In the genomic region with DNA sequence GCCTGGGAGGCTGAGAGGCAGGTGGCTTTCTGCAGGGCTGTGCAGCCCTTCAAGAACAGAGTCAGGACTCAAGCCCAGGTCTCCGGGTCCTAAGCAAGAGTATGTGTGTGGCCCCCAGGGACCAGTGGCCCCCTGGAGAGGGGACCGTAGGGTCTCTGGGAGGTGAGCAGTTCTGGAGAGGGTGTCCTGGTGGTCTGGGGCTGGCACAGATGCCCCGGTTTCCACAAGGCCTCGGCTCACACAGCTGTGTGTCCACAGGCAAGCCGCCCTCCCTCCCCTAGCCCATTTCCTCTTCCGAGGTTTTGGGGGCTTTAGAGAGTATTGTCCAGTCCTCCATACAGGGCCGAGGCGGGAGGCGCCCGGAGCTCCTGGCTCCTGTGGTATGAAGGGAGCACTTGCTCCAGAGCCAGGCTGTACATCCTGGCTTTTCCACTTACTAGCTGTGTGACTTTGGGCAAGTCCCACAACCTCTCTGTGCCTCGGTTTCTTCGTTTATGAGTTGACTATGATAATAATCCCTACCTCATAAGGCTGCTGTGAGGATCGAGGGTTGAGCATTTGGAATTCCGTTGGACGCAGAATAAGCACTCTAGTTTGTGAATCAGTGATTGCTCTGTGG, we compare ENCODE assay signal across 20 cellular contexts. TPM values are rescaled to one million over a fixed set of nuclear protein-coding genes. Genes with fewer than 3 reads are reported as not detected.
A peak's percentile ranks its signal among the peaks of the same experiment; 100 is the strongest.
DNase-seq lines count a peak whose midpoint lies in the region; ATAC-seq, FAIRE-seq and TF ChIP-seq lines count a peak whose summit lies in the region.
"Had no signal": no experiment of that assay in that cellular context is flagged by ENCODE, and none has a peak within 500 bp of the region (broad histone marks: within the 10 kb centered on the region; RNA-seq: fewer than 3 reads in every experiment).

No MANE protein-coding gene starts in this region.

- TF ChIP-seq POLR2A in A549 (IDR thresholded peaks at IDR 0.05; ENCODE audit: low read length) (no peak), IMR-90 (IDR thresholded peaks at IDR 0.05; ENCODE audit: low read depth, low read length) (no peak)

- no peak overlapping the region for H3K4me3 Mint-ChIP-seq in Calu3 (ENCODE audit: low read depth, unreplicated experiment)
- H3K4me3 Mint-ChIP-seq: CD8-positive, alpha-beta T cell; IgD-negative memory B cell had no signal

- H3K4me1 ChIP-seq in A549 (peaks cover 16% of the 10 kb centered on the region), IMR-90 (ENCODE audit: control insufficient read depth, insufficient read depth, low read length) (peaks cover 6% of the 10 kb centered on the region), tibial artery (peaks cover 0 to 24% (median 16%) of the 10 kb centered on the region in 4 donors)
- H3K4me1 ChIP-seq in BLaER1 treated with 17β-estradiol and CSF1 and Interleukin-3, amounts not matched to agents 10 nM and 100 nM = peaks cover 18 to 51% (median 41%) of the 10 kb centered on the region in 10 experiments

- H3K4ac ChIP-seq in IMR-90 (ENCODE audit: low read depth, low read length) = no peak overlapping the region

- peaks cover 0 to 12% (median 7%) of the 10 kb centered on the region in 11 experiments; a peak in 13 of 22 replicates for H4K20me1 ChIP-seq in BLaER1 treated with 17β-estradiol and CSF1 and Interleukin-3, amounts not matched to agents 10 nM and 100 nM
- H4K20me1 ChIP-seq in IMR-90 (ENCODE audit: insufficient read depth, low read length) = peaks cover 4% of the 10 kb centered on the region; the same call in 1 of the 2 replicates

- BruUV-seq in IMR-90 (replicated peaks; lab: Mats Ljungman, UMichigan) (no TSS peak), Calu3 (replicated peaks; lab: Mats Ljungman, UMichigan) (no TSS peak)

- POLR2A ChIA-PET in A549 (lab: Yijun Ruan, JAX) (no interaction called here), IMR-90 (lab: Charles Lee; ENCODE audit: unreplicated experiment) (no interaction called here)

- no peak overlapping the region for H3K23ac ChIP-seq in IMR-90 (ENCODE audit: low read depth, low read length)

- H2BK5ac ChIP-seq in IMR-90 (ENCODE audit: low read depth, low read length, poor library complexity, severe bottlenecking) = no peak overlapping the region

- peaks cover 14% of the 10 kb centered on the region for H3K4me1 Mint-ChIP-seq in Calu3 (ENCODE audit: low read depth, unreplicated experiment)

- no peak for DNase-seq in A549 (ENCODE audit: low read depth in 1 of 2, low spot score in 1 of 2)
- DNase-seq in IMR-90 = no peak
- peak; percentile 1 for DNase-seq in medulla oblongata (ENCODE audit: extremely low spot score)
- DNase-seq in Calu3 = no peak
- DNase-seq in tibial artery = no peak
- DNase-seq: AML-193; CD8-positive, alpha-beta T cell; GOT3; Kasumi-1; KG1 had no signal

- H3K56ac ChIP-seq in IMR-90 (ENCODE audit: extremely low read depth, insufficient read depth, low read length) = no peak overlapping the region

- peaks cover 24% of the 10 kb centered on the region for H3K36me3 Mint-ChIP-seq in Calu3 (ENCODE audit: insufficient read depth, unreplicated experiment)
- H3K36me3 Mint-ChIP-seq: IgD-negative memory B cell had no signal

- peak overlapping the region; percentile 12 for H2AK9ac ChIP-seq in IMR-90 (replicated peaks; ENCODE audit: low read depth, low read length, poor library complexity)

- H3K79me1 ChIP-seq in IMR-90 (ENCODE audit: low read depth in 1 of 2, low read length in 2 of 2) = peaks cover 12 to 16% of the 10 kb centered on the region in 2 experiments

- FAIRE-seq in A549 (lab: Jason Lieb, UNC) = no peak
- FAIRE-seq: A204.1, G401.6, GM12891, GM18507 had no signal

- TF ChIP-seq RAD21 in A549 (conservative IDR thresholded peaks at IDR 0.05 in 1 of 2, IDR thresholded peaks at IDR 0.05 in 1 of 2) = no peak
- TF ChIP-seq RAD21 in IMR-90 (IDR thresholded peaks at IDR 0.05; ENCODE audit: low read length) = no peak

- H3K14ac ChIP-seq in IMR-90 (replicated peaks; ENCODE audit: low read depth, low read length) = no peak overlapping the region

- H2BK15ac ChIP-seq in IMR-90 (ENCODE audit: low read depth, low read length) = no peak overlapping the region

- intact Hi-C loops in IMR-90 (cut with micrococcal nuclease) (loop anchor here (2.0 to 10.0 kb wide), 2 partner anchors 639 to 813 kb away; a partner anchor contains a TSS), Calu3 (cut with micrococcal nuclease; ENCODE audit: unreplicated experiment) (loop anchor here (5.0 kb wide), 1 partner anchor 501 kb away; no protein-coding TSS in a partner anchor), tibial artery (cut with DNase I; ENCODE audit: low total_unique reads) (loop anchor here (5.0 to 10.0 kb wide), 2 partner anchors 491 to 809 kb away; a partner anchor contains a TSS)

- H3K9me3 Mint-ChIP-seq in Calu3 (ENCODE audit: low read depth, unreplicated experiment) = no peaks in the 10 kb centered on the region
- H3K9me3 Mint-ChIP-seq: CD8-positive, alpha-beta T cell had no signal

- H3K27me3 Mint-ChIP-seq in Calu3 (ENCODE audit: unreplicated experiment) = peaks cover 16% of the 10 kb centered on the region

- 52% methylated on average over 9 of the region's 15 CpGs for WGBS in A549 (ENCODE audit: missing lambda C conversion rate)
- 83% methylated on average over 2 of the region's 15 CpGs; no CpG with 5 or more reads in 1 of the 2 experiments for WGBS in IMR-90 (ENCODE audit: extremely low coverage in 2 of 2, insufficient read length in 1 of 2), 2 experiments

- TF ChIP-seq CTCF in A549 (IDR thresholded peaks at IDR 0.05) = no peak
- TF ChIP-seq CTCF in IMR-90 (conservative IDR thresholded peaks at IDR 0.05; ENCODE audit: low read depth, low read length) = no peak
- TF ChIP-seq CTCF in Calu3 (IDR thresholded peaks at IDR 0.05; ENCODE audit: unreplicated experiment) = no peak
- no peak for TF ChIP-seq CTCF in tibial artery (IDR thresholded peaks at IDR 0.05)

- H3K9me3 ChIP-seq in A549 (no peaks in the 10 kb centered on the region), IMR-90 (ENCODE audit: control insufficient read depth, insufficient read depth, low read length) (no peaks in the 10 kb centered on the region), tibial artery (no peaks in the 10 kb centered on the region)
- no peaks in the 10 kb centered on the region for H3K9me3 ChIP-seq in BLaER1 treated with 17β-estradiol and CSF1 and Interleukin-3, amounts not matched to agents 10 nM and 100 nM (replicated peaks in 1 of 11)
- H3K9me3 ChIP-seq: HAP-1 had no signal

- H3K4me2 ChIP-seq in A549 (no peak overlapping the region), IMR-90 (ENCODE audit: low read depth, low read length) (no peak overlapping the region)
- H3K4me2 ChIP-seq in BLaER1 treated with 17β-estradiol and CSF1 and Interleukin-3, amounts not matched to agents 10 nM and 100 nM = peak overlapping the region in 8 of 11 experiments; percentile 42 to 99 (median 66); a peak in 10 of 22 replicates

- no peak overlapping the region for H2BK120ac ChIP-seq in IMR-90 (ENCODE audit: low read depth, low read length)

- peaks cover 0 to 8% (median 6%) of the 10 kb centered on the region in 11 experiments; a peak in 9 of 22 replicates for H3K36me3 ChIP-seq in BLaER1 treated with 17β-estradiol and CSF1 and Interleukin-3, amounts not matched to agents 10 nM and 100 nM
- H3K36me3 ChIP-seq in IMR-90 (ENCODE audit: control insufficient read depth, insufficient read depth, low read length) = peaks cover 2% of the 10 kb centered on the region; the same call in 1 of the 2 replicates
- H3K36me3 ChIP-seq in tibial artery = peaks cover 0 to 3% (median 0%) of the 10 kb centered on the region in 3 donors

- H3K4me3 ChIP-seq in A549 (no peak overlapping the region), IMR-90 (ENCODE audit: insufficient read depth, low read depth, low read length) (no peak overlapping the region), tibial artery (no peak overlapping the region)
- H3K4me3 ChIP-seq in BLaER1 treated with 17β-estradiol and CSF1 and Interleukin-3, amounts not matched to agents 10 nM and 100 nM = no peak overlapping the region
- H3K4me3 ChIP-seq: HAP-1 had no signal

- dilution Hi-C loops in IMR-90 (cut with HindIII; ENCODE audit: low sequenced_read_pairs, unreplicated experiment) = no loop called here

- peak overlapping the region; percentile 8 for H2AFZ ChIP-seq in IMR-90 (replicated peaks; ENCODE audit: low read length, poor library complexity)

- CTCF ChIA-PET in A549 (lab: Yijun Ruan, JAX) = interaction anchor here (1.1 to 37.2 kb wide), 13 partner anchors 8 to 812 kb away, joined by 3 to 899 read pairs (median 7); no protein-coding TSS in a partner anchor
- CTCF ChIA-PET in IMR-90 (lab: Yijun Ruan, JAX) = interaction anchor here (1.6 to 4.0 kb wide), 2 partner anchors 486 to 488 kb away, joined by 3 to 29 read pairs; no protein-coding TSS in a partner anchor
- CTCF ChIA-PET in Calu3 (lab: Charles Lee) = interaction anchor here (1.2 to 2.1 kb wide), 3 partner anchors 136 to 489 kb away, joined by 3 to 8 read pairs (median 3); a partner anchor contains a TSS

- H2BK20ac ChIP-seq in IMR-90 (ENCODE audit: low read depth, low read length) = no peak overlapping the region

- in situ Hi-C loops in IMR-90 (cut with MboI; ENCODE audit: low sequenced_read_pairs) = loop anchor here (5.0 to 10.0 kb wide), 3 partner anchors 491 to 809 kb away; a partner anchor contains a TSS

- ATAC-seq in A549 (no peak), IMR-90 (ENCODE audit: low read depth) (no peak), GM19455 (IDR thresholded peaks at IDR 0.05; ENCODE audit: unreplicated experiment) (no peak)
- ATAC-seq: CD8-positive, alpha-beta T cell had no signal

- peak overlapping the region in 1 of 11 experiments; percentile 36; a peak in 1 of 22 replicates for H3K9ac ChIP-seq in BLaER1 treated with 17β-estradiol and CSF1 and Interleukin-3, amounts not matched to agents 10 nM and 100 nM
- no peak overlapping the region for H3K9ac ChIP-seq in IMR-90 (ENCODE audit: low read depth, low read length)

- H4K91ac ChIP-seq in IMR-90 (ENCODE audit: insufficient read depth, low read depth, low read length) = no peak overlapping the region

- H2AK5ac ChIP-seq in IMR-90 (ENCODE audit: low read depth, low read length) = 0 out of 2 replicates have a peak overlapping the region, but pooled peaks have one; percentile 3

- no peak overlapping the region for H3K27ac Mint-ChIP-seq in Calu3 (ENCODE audit: unreplicated experiment)
- H3K27ac Mint-ChIP-seq: CD8-positive, alpha-beta T cell; IgD-negative memory B cell had no signal

- H3K27ac ChIP-seq in A549 (no peak overlapping the region), IMR-90 (ENCODE audit: insufficient read depth, low read length) (no peak overlapping the region), tibial artery (no peak overlapping the region)
- no peak overlapping the region; a peak in 1 of 22 replicates for H3K27ac ChIP-seq in BLaER1 treated with 17β-estradiol and CSF1 and Interleukin-3, amounts not matched to agents 10 nM and 100 nM
- H3K27ac ChIP-seq: HL-60 had no signal

- no peak overlapping the region for H4K8ac ChIP-seq in IMR-90 (ENCODE audit: low read depth in 2 of 2, low read length in 2 of 2)

- H3K18ac ChIP-seq in IMR-90 (ENCODE audit: low read depth, low read length) = no peak overlapping the region

- no peaks in the 10 kb centered on the region for H3K9me1 ChIP-seq in IMR-90 (ENCODE audit: insufficient read depth, low read length)

- no peak for TF ChIP-seq EP300 in A549 (IDR thresholded peaks at IDR 0.05)

- no peak overlapping the region for H4K5ac ChIP-seq in IMR-90 (ENCODE audit: low read depth, low read length)

- H3K27me3 ChIP-seq in BLaER1 treated with 17β-estradiol and CSF1 and Interleukin-3, amounts not matched to agents 10 nM and 100 nM = no peaks in the 10 kb centered on the region
- peaks cover 15% of the 10 kb centered on the region for H3K27me3 ChIP-seq in IMR-90 (ENCODE audit: control insufficient read depth, insufficient read depth, low read length)
- peaks cover 0 to 3% of the 10 kb centered on the region in 2 donors for H3K27me3 ChIP-seq in tibial artery

RNA-seq across cellular contexts. Expression of a gene that starts 3.4 kb away (rescaled TPM):
- polyA plus RNA-seq in A549 (2011; rRNA removed) = 47.9 and 51.1 TPM in 2 replicates
- polyA plus RNA-seq in A549 (2012; cell fraction: cytosol; rRNA removed) = 148 and 162 TPM in 2 replicates
- polyA plus RNA-seq in A549 (2012; cell fraction: nucleus; rRNA removed) = 77.0 and 84.9 TPM in 2 replicates
- polyA plus RNA-seq in A549 (2017; fragmentation: RNase III; extraction: RNeasy Plus Mini Kit Qiagen cat#74134 plus additional on column Dnase treatment) = 71.8 to 74.0 TPM (median 72.0 TPM) in 3 replicates
- 8.1 and 8.3 TPM in 2 replicates for polyA minus RNA-seq in A549 (2011; rRNA and poly(A)+ RNA removed)
- total RNA-seq in IMR-90 (2012; rRNA removed) = 33.0 and 33.6 TPM in 2 replicates
- 95.4 and 117 TPM in 2 replicates for polyA plus RNA-seq in IMR-90 (2012; rRNA removed)
- polyA plus RNA-seq in IMR-90 (2012; cell fraction: cytosol; rRNA removed) = 117 and 206 TPM in 2 replicates
- 65.7 and 74.5 TPM in 2 replicates for polyA plus RNA-seq in IMR-90 (2012; cell fraction: nucleus; rRNA removed; ENCODE audit: low replicate concordance)
- 82.9 and 87.7 TPM in 2 replicates for total RNA-seq in Calu3 (2022)

RNA-seq across cellular contexts. Expression of a gene that starts 15.6 kb away (rescaled TPM):
- polyA plus RNA-seq in A549 (2011; rRNA removed) (557 and 593 TPM in 2 replicates), A549 (2017; fragmentation: RNase III; extraction: RNeasy Plus Mini Kit Qiagen cat#74134 plus additional on column Dnase treatment) (242 to 249 TPM (median 242 TPM) in 3 replicates), IMR-90 (2012; rRNA removed) (662 and 949 TPM in 2 replicates)
- 431 and 472 TPM in 2 replicates for polyA plus RNA-seq in A549 (2012; cell fraction: cytosol; rRNA removed)
- polyA plus RNA-seq in A549 (2012; cell fraction: nucleus; rRNA removed) = 207 and 345 TPM in 2 replicates
- 170 and 220 TPM in 2 replicates for polyA minus RNA-seq in A549 (2011; rRNA and poly(A)+ RNA removed)
- total RNA-seq in IMR-90 (2012; rRNA removed) (136 and 148 TPM in 2 replicates), Calu3 (2022) (294 and 372 TPM in 2 replicates)
- 533 and 881 TPM in 2 replicates for polyA plus RNA-seq in IMR-90 (2012; cell fraction: cytosol; rRNA removed)
- 1,013 and 1,510 TPM in 2 replicates for polyA plus RNA-seq in IMR-90 (2012; cell fraction: nucleus; rRNA removed; ENCODE audit: low replicate concordance)

RNA-seq across cellular contexts. Expression of a gene that starts 33.9 kb away (rescaled TPM):
- polyA plus RNA-seq in A549 (2011; rRNA removed) (19.8 and 20.5 TPM in 2 replicates), A549 (2017; fragmentation: RNase III; extraction: RNeasy Plus Mini Kit Qiagen cat#74134 plus additional on column Dnase treatment) (18.8 to 19.9 TPM (median 19.3 TPM) in 3 replicates), IMR-90 (2012; rRNA removed) (15.0 and 16.9 TPM in 2 replicates)
- 13.3 and 16.3 TPM in 2 replicates for polyA plus RNA-seq in A549 (2012; cell fraction: cytosol; rRNA removed)
- 14.2 and 14.7 TPM in 2 replicates for polyA plus RNA-seq in A549 (2012; cell fraction: nucleus; rRNA removed)
- 26.4 TPM in 2 replicates for polyA minus RNA-seq in A549 (2011; rRNA and poly(A)+ RNA removed)
- total RNA-seq in IMR-90 (2012; rRNA removed) (9.7 and 12.2 TPM in 2 replicates), Calu3 (2022) (39.2 and 44.3 TPM in 2 replicates)
- 9.7 and 13.5 TPM in 2 replicates for polyA plus RNA-seq in IMR-90 (2012; cell fraction: cytosol; rRNA removed)
- polyA plus RNA-seq in IMR-90 (2012; cell fraction: nucleus; rRNA removed; ENCODE audit: low replicate concordance) = 8.6 and 12.3 TPM in 2 replicates

RNA-seq across cellular contexts. Expression of a gene that starts 34.6 kb away (rescaled TPM):
- polyA plus RNA-seq in A549 (2011; rRNA removed) (0.03 and 0.07 TPM in 2 replicates), A549 (2017; fragmentation: RNase III; extraction: RNeasy Plus Mini Kit Qiagen cat#74134 plus additional on column Dnase treatment) (0.12 to 0.17 TPM (median 0.13 TPM) in 3 replicates), IMR-90 (2012; rRNA removed) (0.01 and 0.02 TPM in 2 replicates)
- polyA plus RNA-seq in A549 (2012; cell fraction: cytosol; rRNA removed) = 0.01 and 0.04 TPM in 2 replicates
- 0.11 and 0.16 TPM in 2 replicates for polyA plus RNA-seq in A549 (2012; cell fraction: nucleus; rRNA removed)
- polyA minus RNA-seq in A549 (2011; rRNA and poly(A)+ RNA removed) = under 0.01 and 0.17 TPM in 2 replicates
- total RNA-seq in IMR-90 (2012; rRNA removed) (under 0.01 TPM in 1 of 2 replicates, not detected in the other), Calu3 (2022) (0.05 and 0.07 TPM in 2 replicates)
- 0.01 TPM in 2 replicates for polyA plus RNA-seq in IMR-90 (2012; cell fraction: cytosol; rRNA removed)
- polyA plus RNA-seq in IMR-90 (2012; cell fraction: nucleus; rRNA removed; ENCODE audit: low replicate concordance) = 0.03 and 0.05 TPM in 2 replicates
- total RNA-seq: HT1080 had no signal

Comparison
In these comparisons a context has a peak if more than half of its experiments do, and no peak if none do; other contexts are left out.
1. H3K4me2 ChIP-seq: peak in BLaER1 treated with 17β-estradiol and CSF1 and Interleukin-3, amounts not matched to agents 10 nM and 100 nM (8 of 11); none in A549 (single experiment) and IMR-90 (single experiment).